8 cellular contexts compared by ENCODE assay signal in genomic region chr2:148023861-148024260, GRCh38. TPM values are rescaled to one million over a fixed set of nuclear protein-coding genes. Genes with fewer than 3 reads are reported as not detected.
A peak's percentile ranks its signal among the peaks of the same experiment; 100 is the strongest.
DNase-seq lines count a peak whose midpoint lies in the region; ATAC-seq and TF ChIP-seq lines count a peak whose summit lies in the region.
"Had no signal": no experiment of that assay in that cellular context is flagged by ENCODE, and none has a peak within 500 bp of the region (broad histone marks: within the 10 kb centered on the region; RNA-seq: fewer than 3 reads in every experiment).

No MANE protein-coding gene starts in this region.

- H3K4me3 ChIP-seq in OCI-LY7 (ENCODE audit: low read depth, low read length, poor library complexity, severe bottlenecking) (peak overlapping the region; percentile 91), gastrocnemius medialis (no peak overlapping the region), sigmoid colon (no peak overlapping the region)
- H3K4me3 ChIP-seq in naive thymus-derived CD4-positive, alpha-beta T cell (ENCODE audit: low read length), result no peak overlapping the region
- H3K4me3 ChIP-seq: adrenal gland had no signal

- peak overlapping the region; percentile 87 to 98 (median 94) for H3K27ac Mint-ChIP-seq in naive thymus-derived CD4-positive, alpha-beta T cell

- ATAC-seq in GM18520 (IDR thresholded peaks at IDR 0.05; ENCODE audit: unreplicated experiment) (peak; percentile 25), GM21723 (IDR thresholded peaks at IDR 0.05; ENCODE audit: unreplicated experiment) (peak; percentile 34), gastrocnemius medialis (no peak)
- ATAC-seq in naive thymus-derived CD4-positive, alpha-beta T cell, result no peak

- CTCF ChIA-PET in OCI-LY7 (lab: Charles Lee; ENCODE audit: unreplicated experiment), result no interaction called here
- CTCF ChIA-PET in naive thymus-derived CD4-positive, alpha-beta T cell (lab: Charles Lee), result interaction anchor here (0.6 kb wide), 1 partner anchor 1542 kb away, joined by 4 read pairs; no protein-coding TSS in a partner anchor

- no TSS peak for BruUV-seq in OCI-LY7 (replicated peaks; lab: Mats Ljungman, UMichigan)

- peaks cover 0 to 6% (median 0%) of the 10 kb centered on the region in 5 donors for H3K36me3 Mint-ChIP-seq in naive thymus-derived CD4-positive, alpha-beta T cell

- TF ChIP-seq CTCF in OCI-LY7 (conservative IDR thresholded peaks at IDR 0.05; ENCODE audit: low read length) (no peak), gastrocnemius medialis (IDR thresholded peaks at IDR 0.05 in 4 of 5, conservative IDR thresholded peaks at IDR 0.05 in 1 of 5) (no peak), sigmoid colon (IDR thresholded peaks at IDR 0.05) (no peak)

- no peak overlapping the region for H3K27ac ChIP-seq in OCI-LY7 (ENCODE audit: low read depth, low read length, poor library complexity, severe bottlenecking)
- peak overlapping the region; percentile 91 for H3K27ac ChIP-seq in naive thymus-derived CD4-positive, alpha-beta T cell (ENCODE audit: low read depth, low read length)
- no peak overlapping the region for H3K27ac ChIP-seq in gastrocnemius medialis
- H3K27ac ChIP-seq in sigmoid colon, result peak overlapping the region in 2 of 4 donors; percentile 98
- H3K27ac ChIP-seq: adrenal gland had no signal

- peaks cover 0 to 4% (median 0%) of the 10 kb centered on the region in 11 donors for H3K9me3 Mint-ChIP-seq in naive thymus-derived CD4-positive, alpha-beta T cell

- in situ Hi-C loops in gastrocnemius medialis (cut with MboI; ENCODE audit: low sequenced_read_pairs in 4 of 4), result no loop called here

- POLR2A ChIA-PET in OCI-LY7 (lab: Charles Lee), result interaction anchor here (0.6 to 1.3 kb wide), 4 partner anchors 10 to 850 kb away, joined by 3 to 6 read pairs (median 3); no protein-coding TSS in a partner anchor
- POLR2A ChIA-PET in naive thymus-derived CD4-positive, alpha-beta T cell (lab: Charles Lee), result no interaction called here

- H2AFZ ChIP-seq in OCI-LY7 (ENCODE audit: low read length), result no peak overlapping the region

- intact Hi-C loops in OCI-LY7 (cut with micrococcal nuclease; ENCODE audit: unreplicated experiment) (loop anchor here (5.0 kb wide), 1 partner anchor 853 kb away; the partner anchor contains the start of gene KIF5C), gastrocnemius medialis (cut with DNase I; ENCODE audit: low total_unique reads) (loop anchor here (10.0 kb wide), 1 partner anchor 1561 kb away; the partner anchor contains the start of gene MMADHC), sigmoid colon (cut with DNase I) (loop anchor here (10.0 kb wide), 1 partner anchor 621 kb away; the partner anchor contains the start of gene EPC2)
- intact Hi-C loops in naive thymus-derived CD4-positive, alpha-beta T cell (cut with micrococcal nuclease), result loop anchor here (2.0 to 10.0 kb wide), 5 partner anchors 13 to 729 kb away; no protein-coding TSS in a partner anchor

- peak overlapping the region; percentile 77 to 99 (median 84) for H3K4me3 Mint-ChIP-seq in naive thymus-derived CD4-positive, alpha-beta T cell

- H3K4me1 Mint-ChIP-seq in naive thymus-derived CD4-positive, alpha-beta T cell, result peaks cover 19 to 64% (median 49%) of the 10 kb centered on the region in 7 donors

- no peak for TF ChIP-seq EP300 in sigmoid colon (IDR thresholded peaks at IDR 0.05)

- H4K20me1 ChIP-seq in OCI-LY7 (ENCODE audit: insufficient read depth, low read length), result peaks cover 31% of the 10 kb centered on the region

- no peaks in the 10 kb centered on the region for H3K9me3 ChIP-seq in OCI-LY7 (ENCODE audit: low read length)
- H3K9me3 ChIP-seq in naive thymus-derived CD4-positive, alpha-beta T cell (ENCODE audit: control insufficient read depth in 2 of 3, low read length in 3 of 3), result no peaks in the 10 kb centered on the region
- H3K9me3 ChIP-seq in gastrocnemius medialis, result no peaks in the 10 kb centered on the region
- no peaks in the 10 kb centered on the region for H3K9me3 ChIP-seq in sigmoid colon
- H3K9me3 ChIP-seq: adrenal gland had no signal

- H3K27me3 ChIP-seq in naive thymus-derived CD4-positive, alpha-beta T cell (ENCODE audit: control insufficient read depth in 2 of 2, insufficient read depth in 2 of 2, low read length in 2 of 2), result no peaks in the 10 kb centered on the region
- H3K27me3 ChIP-seq in gastrocnemius medialis (no peaks in the 10 kb centered on the region), sigmoid colon (no peaks in the 10 kb centered on the region)
- H3K27me3 ChIP-seq: adrenal gland had no signal

- peak; percentile 20 for DNase-seq in OCI-LY7 (ENCODE audit: low spot score)
- peak in 2 of 9 donors; percentile 4 to 9 for DNase-seq in naive thymus-derived CD4-positive, alpha-beta T cell
- DNase-seq in gastrocnemius medialis, result no peak
- DNase-seq in NCI-H82 (lab: John Stamatoyannopoulos, UW), result no peak
- no peak for DNase-seq in sigmoid colon
- DNase-seq: adrenal gland had no signal

- no peaks in the 10 kb centered on the region for H3K27me3 Mint-ChIP-seq in naive thymus-derived CD4-positive, alpha-beta T cell

- H3K9me2 ChIP-seq in OCI-LY7 (ENCODE audit: insufficient read depth, low read length), result no peaks in the 10 kb centered on the region

- peaks cover 76% of the 10 kb centered on the region for H3K79me2 ChIP-seq in OCI-LY7 (ENCODE audit: insufficient read depth, low read depth, low read length)

- H3K36me3 ChIP-seq in OCI-LY7 (ENCODE audit: insufficient read depth, low read length) (peaks cover 4% of the 10 kb centered on the region; the same call in 1 of the 2 replicates), gastrocnemius medialis (no peaks in the 10 kb centered on the region), sigmoid colon (peaks cover 0 to 5% (median 0%) of the 10 kb centered on the region in 4 donors)
- peaks cover 0 to 10% (median 0%) of the 10 kb centered on the region in 3 experiments for H3K36me3 ChIP-seq in naive thymus-derived CD4-positive, alpha-beta T cell (ENCODE audit: control insufficient read depth in 2 of 3, insufficient read depth in 3 of 3, low read length in 3 of 3)
- H3K36me3 ChIP-seq: adrenal gland had no signal

- peak overlapping the region; percentile 82 for H3K4me2 ChIP-seq in OCI-LY7 (ENCODE audit: low read length)

- peaks cover 28% of the 10 kb centered on the region for H3K4me1 ChIP-seq in OCI-LY7 (ENCODE audit: insufficient read depth, low read length, poor library complexity, severe bottlenecking)
- peaks cover 20 to 24% of the 10 kb centered on the region in 2 donors for H3K4me1 ChIP-seq in naive thymus-derived CD4-positive, alpha-beta T cell (ENCODE audit: control insufficient read depth in 2 of 2, insufficient read depth in 2 of 2, low read length in 2 of 2)
- peaks cover 35 to 38% of the 10 kb centered on the region in 2 donors for H3K4me1 ChIP-seq in gastrocnemius medialis
- peaks cover 0 to 73% (median 53%) of the 10 kb centered on the region in 4 donors for H3K4me1 ChIP-seq in sigmoid colon

- no peak for TF ChIP-seq POLR2A in gastrocnemius medialis (IDR thresholded peaks at IDR 0.05)
- no peak for TF ChIP-seq POLR2A in sigmoid colon (IDR thresholded peaks at IDR 0.05)

RNA-seq across cellular contexts. Expression of gene MBD5, which starts 3.0 kb away (rescaled TPM):
- total RNA-seq in OCI-LY7 (2014; rRNA removed; shearing (Covaris generic)), result 8.6 and 13.8 TPM in 2 replicates
- total RNA-seq in OCI-LY7 (2022) (39.8 and 46.3 TPM in 2 replicates), gastrocnemius medialis (10 to 100 TPM; 15.2 to 27.2 (median 15.5) TPM), sigmoid colon (10 to 100 TPM; 67.0 to 81.1 (median 74.5) TPM)
- total RNA-seq in naive thymus-derived CD4-positive, alpha-beta T cell, result 10 to 100 TPM; 54.6 to 76.8 (median 69.1) TPM
- polyA plus RNA-seq in naive thymus-derived CD4-positive, alpha-beta T cell, result 10 to 100 TPM; 14.6 to 22.9 TPM
- 1 to 10 TPM; 2.3 to 8.4 (median 3.6) TPM for polyA plus RNA-seq in sigmoid colon

RNA-seq across cellular contexts. Expression of gene ORC4, which starts 3.3 kb away (rescaled TPM):
- 20.3 and 21.0 TPM in 2 replicates for total RNA-seq in OCI-LY7 (2014; rRNA removed; shearing (Covaris generic))
- total RNA-seq in OCI-LY7 (2022) (32.9 and 37.4 TPM in 2 replicates), gastrocnemius medialis (10 to 100 TPM; 34.8 to 51.8 (median 43.1) TPM), sigmoid colon (10 to 100 TPM; 61.8 to 89.5 (median 76.6) TPM)
- total RNA-seq in naive thymus-derived CD4-positive, alpha-beta T cell, result 10 to 100 TPM; 34.1 to 63.7 (median 44.8) TPM
- polyA plus RNA-seq in naive thymus-derived CD4-positive, alpha-beta T cell, result 10 to 100 TPM; 46.5 to 46.9 TPM
- polyA plus RNA-seq in sigmoid colon, result 10 to 100 TPM; 14.4 to 19.4 (median 15.2) TPM

Comparison
In these comparisons a context has a peak if more than half of its experiments do, and no peak if none do; other contexts are left out.
1. ATAC-seq: peak in GM18520 (single experiment) and GM21723 (single experiment); none in naive thymus-derived CD4-positive, alpha-beta T cell (single experiment) and gastrocnemius medialis (0 of 2).